Comparison of ENCODE assay signal across 8 cellular contexts in genomic region chr2:111725742-111726141, GRCh38.
DNase-seq lines count a peak whose midpoint lies in the region; ATAC-seq, FAIRE-seq and TF ChIP-seq lines count a peak whose summit lies in the region.
"Not testable (repeated sequence)": the region's sequence is repeated elsewhere in the genome, so short reads cannot be mapped to it uniquely, and the experiment has no call there.

No MANE protein-coding gene starts in this region.

- H3K4me2 ChIP-seq in A549; endothelial cell of umbilical vein (ENCODE audit: insufficient read depth, low read length): not testable (repeated sequence)

- TF ChIP-seq EP300 in A549 (IDR thresholded peaks at IDR 0.05) = not testable (repeated sequence)

- H3K9me1 ChIP-seq in endothelial cell of umbilical vein (replicated peaks; ENCODE audit: control insufficient read depth, extremely low read depth, insufficient read depth, low read length) = not testable (repeated sequence)

- H3K27ac Mint-ChIP-seq in activated CD8-positive, alpha-beta T cell treated with anti-CD3 and anti-CD28 coated beads, Interleukin-2, amount 10 ng/mL, durations not matched to agents 7 days and 5 days = not testable (repeated sequence)

- not testable (repeated sequence) for H3K27me3 ChIP-seq in Panc1 (ENCODE audit: control insufficient read depth, insufficient read depth, low read length); endothelial cell of umbilical vein (ENCODE audit: control insufficient read depth in 2 of 2, insufficient read depth in 2 of 2, low read length in 2 of 2)

- dilution Hi-C loops in endothelial cell of umbilical vein (cut with MboI; ENCODE audit: extremely low pct_ligation_motif_present, low sequenced_read_pairs) = not testable (repeated sequence)

- peak; percentile 35 to 51; a peak in 4 of 5 replicates for TF ChIP-seq RAD21 in A549 (conservative IDR thresholded peaks at IDR 0.05 in 1 of 2, IDR thresholded peaks at IDR 0.05 in 1 of 2)

- not testable (repeated sequence) for H3K4me3 ChIP-seq in A549; Panc1 (ENCODE audit: low read depth in 2 of 2, low read length in 2 of 2); endothelial cell of umbilical vein (replicated peaks in 1 of 3; ENCODE audit: insufficient read depth in 1 of 3, low read depth in 1 of 3, low read length in 3 of 3); retinal pigment epithelial cell (ENCODE audit: low read length)

- not testable (repeated sequence) for H3K4me3 Mint-ChIP-seq in activated CD8-positive, alpha-beta T cell treated with anti-CD3 and anti-CD28 coated beads, Interleukin-2, amount 10 ng/mL, durations not matched to agents 7 days and 5 days

- not testable (repeated sequence) for H3K36me3 Mint-ChIP-seq in activated CD8-positive, alpha-beta T cell treated with anti-CD3 and anti-CD28 coated beads, Interleukin-2, amount 10 ng/mL, durations not matched to agents 7 days and 5 days (ENCODE audit: low read depth)

- POLR2A ChIA-PET in A549 (lab: Yijun Ruan, JAX); Panc1 (lab: Charles Lee); activated CD8-positive, alpha-beta T cell treated with anti-CD3 and anti-CD28 coated beads, Interleukin-2, amount 10 ng/mL, durations not matched to agents 7 days and 5 days (lab: Charles Lee); endothelial cell of umbilical vein (lab: Charles Lee): not testable (repeated sequence)

- 76% methylated on average over 3 of the region's 6 CpGs for WGBS in A549 (ENCODE audit: missing lambda C conversion rate)

- peak; percentile 92 to 97 for ATAC-seq in A549
- peak; percentile 56 for ATAC-seq in HG03066 (IDR thresholded peaks at IDR 0.05; ENCODE audit: low read depth, unreplicated experiment)
- ATAC-seq in Panc1 = peak; percentile 96
- ATAC-seq in activated CD8-positive, alpha-beta T cell treated with anti-CD3 and anti-CD28 coated beads, Interleukin-2, amount 10 ng/mL, durations not matched to agents 7 days and 5 days = peak; percentile 79

- DNase-seq in A549 (ENCODE audit: low read depth in 1 of 2, low spot score in 1 of 2) = peak in 1 of 2 experiments; percentile 47
- not testable (repeated sequence) for DNase-seq in GM13976 (ENCODE audit: low spot score); Panc1 (ENCODE audit: low read depth, low spot score); endothelial cell of umbilical vein (ENCODE audit: low read depth, low spot score); retinal pigment epithelial cell (ENCODE audit: low read depth)
- peak; percentile 49 for DNase-seq in activated CD8-positive, alpha-beta T cell treated with anti-CD3 and anti-CD28 coated beads, Interleukin-2, amount 10 ng/mL, durations not matched to agents 7 days and 5 days
- DNase-seq in iris pigment epithelial cell (ENCODE audit: low read depth) = peak; percentile 55

- H2AFZ ChIP-seq in endothelial cell of umbilical vein (ENCODE audit: low read depth, low read length) = not testable (repeated sequence)

- not testable (repeated sequence) for H3K9me3 Mint-ChIP-seq in activated CD8-positive, alpha-beta T cell treated with anti-CD3 and anti-CD28 coated beads, Interleukin-2, amount 10 ng/mL, durations not matched to agents 7 days and 5 days (ENCODE audit: insufficient read depth)

- BruUV-seq in Panc1 (replicated peaks; lab: Mats Ljungman, UMichigan); endothelial cell of umbilical vein (replicated peaks; lab: Mats Ljungman, UMichigan): not testable (repeated sequence)

- FAIRE-seq in A549 (lab: Jason Lieb, UNC) = not testable (repeated sequence)
- peak; percentile 72 for FAIRE-seq in endothelial cell of umbilical vein (lab: Jason Lieb, UNC)

- not testable (repeated sequence) for TF ChIP-seq POLR2A in A549 (IDR thresholded peaks at IDR 0.05; ENCODE audit: low read length); endothelial cell of umbilical vein (IDR thresholded peaks at IDR 0.05; ENCODE audit: low read depth, low read length)

- not testable (repeated sequence) for H3K9me3 ChIP-seq in A549; Panc1 (ENCODE audit: control insufficient read depth, insufficient read depth, low read depth, low read length); endothelial cell of umbilical vein (replicated peaks; ENCODE audit: control insufficient read depth, insufficient read depth, low read length)

- H4K20me1 ChIP-seq in endothelial cell of umbilical vein (replicated peaks; ENCODE audit: control insufficient read depth, extremely low read depth, insufficient read depth, low read length) = not testable (repeated sequence)

- H3K4me1 ChIP-seq in A549; Panc1 (ENCODE audit: control insufficient read depth, insufficient read depth, low read length); endothelial cell of umbilical vein (ENCODE audit: control insufficient read depth, extremely low read depth, insufficient read depth, low read length): not testable (repeated sequence)

- not testable (repeated sequence) for H3K27me3 Mint-ChIP-seq in activated CD8-positive, alpha-beta T cell treated with anti-CD3 and anti-CD28 coated beads, Interleukin-2, amount 10 ng/mL, durations not matched to agents 7 days and 5 days (ENCODE audit: low read depth)

- H3K79me2 ChIP-seq in endothelial cell of umbilical vein (ENCODE audit: control insufficient read depth, insufficient read depth, low read length) = not testable (repeated sequence)

- intact Hi-C loops in Panc1 (cut with micrococcal nuclease; ENCODE audit: unreplicated experiment); endothelial cell of umbilical vein (cut with micrococcal nuclease): not testable (repeated sequence)

- TF ChIP-seq CTCF in A549 (IDR thresholded peaks at IDR 0.05) = 0 out of 3 replicates have a peak, but pooled peaks have one; percentile 20
- peak; percentile 28 for TF ChIP-seq CTCF in GM13976 (IDR thresholded peaks at IDR 0.05; ENCODE audit: borderline replicate concordance, control extremely low read depth, extremely low read depth, insufficient read depth, missing control alignments)
- TF ChIP-seq CTCF in Panc1 (IDR thresholded peaks at IDR 0.05) = not testable (repeated sequence)
- peak in 1 of 2 donors; percentile 34 for TF ChIP-seq CTCF in endothelial cell of umbilical vein (IDR thresholded peaks at IDR 0.05; ENCODE audit: extremely low read depth in 1 of 2, insufficient read depth in 1 of 2, low read depth in 1 of 2, low read length in 2 of 2)
- TF ChIP-seq CTCF in retinal pigment epithelial cell (conservative IDR thresholded peaks at IDR 0.05; ENCODE audit: low read depth, low read length) = peak; percentile 36

- H3K36me3 ChIP-seq in Panc1 (ENCODE audit: control insufficient read depth, insufficient read depth, low read length); endothelial cell of umbilical vein (ENCODE audit: control insufficient read depth in 2 of 2, extremely low read depth in 1 of 2, insufficient read depth in 2 of 2, low read length in 2 of 2): not testable (repeated sequence)

- not testable (repeated sequence) for H3K27ac ChIP-seq in A549; Panc1 (ENCODE audit: low read length); endothelial cell of umbilical vein (ENCODE audit: insufficient read depth, low read depth, low read length)

- H3K4me1 Mint-ChIP-seq in activated CD8-positive, alpha-beta T cell treated with anti-CD3 and anti-CD28 coated beads, Interleukin-2, amount 10 ng/mL, durations not matched to agents 7 days and 5 days (ENCODE audit: low read depth) = not testable (repeated sequence)

- in situ Hi-C loops in GM13976 (cut with MboI; ENCODE audit: low sequenced_read_pairs, unreplicated experiment); Panc1 (cut with HindIII; ENCODE audit: low pct_unique_long_range_greater_than_20kb, low sequenced_read_pairs): not testable (repeated sequence)

- CTCF ChIA-PET in A549 (lab: Yijun Ruan, JAX); Panc1 (lab: Charles Lee); activated CD8-positive, alpha-beta T cell treated with anti-CD3 and anti-CD28 coated beads, Interleukin-2, amount 10 ng/mL, durations not matched to agents 7 days and 5 days (lab: Charles Lee); endothelial cell of umbilical vein (lab: Charles Lee): not testable (repeated sequence)

- not testable (repeated sequence) for H3K9ac ChIP-seq in endothelial cell of umbilical vein (replicated peaks; ENCODE audit: extremely low read depth, insufficient read depth, low read length)

TF ChIP-seq in A549, 52 proteins besides CTCF, POLR2A, EP300 and RAD21:
- TF ChIP-seq SMC3 (IDR thresholded peaks at IDR 0.05) = peak; percentile 29; the same call in 2 of the 3 replicates
